ENCODE assay signal across 27 cellular contexts in genomic region chr13:22648325-22648758, GRCh38.
DNase-seq lines count a peak whose midpoint lies in the region; ATAC-seq and TF ChIP-seq lines count a peak whose summit lies in the region.
"Had no signal": no experiment of that assay in that cellular context is flagged by ENCODE, and none has a peak within 500 bp of the region (broad histone marks: within the 10 kb centered on the region; RNA-seq: fewer than 3 reads in every experiment).

No MANE protein-coding gene starts in this region.

- intact Hi-C loops in left lung (cut with DNase I), result no loop called here
- intact Hi-C loops in sciatic nerve (cut with DNase I), result no loop called here
- intact Hi-C loops in right cardiac atrium (cut with DNase I), result no loop called here

- no peaks in the 10 kb centered on the region for H3K36me3 ChIP-seq in left lung
- H3K36me3 ChIP-seq: BLaER1, SJSA1, spleen, WERI-Rb-1 had no signal

- H3K9me3 ChIP-seq in left lung (peaks cover 0 to 5% of the 10 kb centered on the region in 2 donors), right cardiac atrium (ENCODE audit: control insufficient read depth, low read length) (no peaks in the 10 kb centered on the region)
- H3K9me3 ChIP-seq: A549, BLaER1, body of pancreas, SJSA1 had no signal

- POLR2A ChIA-PET in RWPE1 (lab: Yijun Ruan, JAX; ENCODE audit: low non-redundant PET), result no interaction called here

- H3K4me1 ChIP-seq in left lung (no peaks in the 10 kb centered on the region), right cardiac atrium (ENCODE audit: control insufficient read depth, insufficient read depth, low read length) (no peaks in the 10 kb centered on the region)
- H3K4me1 ChIP-seq: A549, body of pancreas, parathyroid adenoma, SJSA1, spleen had no signal

- 47% methylated on average over 5 of the region's 5 CpGs for WGBS in right cardiac atrium

- H3K27ac ChIP-seq in left lung (no peak overlapping the region), right cardiac atrium (ENCODE audit: low read length) (no peak overlapping the region), RWPE1 (no peak overlapping the region)
- H3K27ac ChIP-seq: A549, BLaER1, body of pancreas, HL-60, parathyroid adenoma, SJSA1, spleen, WERI-Rb-1 had no signal

- H3K4me3 ChIP-seq in left lung (no peak overlapping the region), right cardiac atrium (ENCODE audit: low read length) (no peak overlapping the region)
- H3K4me3 ChIP-seq: A549, BLaER1, body of pancreas, lung, SJSA1, spleen had no signal

- ATAC-seq in left lung (peak; percentile 97), sciatic nerve (peak; percentile 84), right cardiac atrium (no peak)
- ATAC-seq: A549; body of pancreas; stimulated activated naive CD8-positive, alpha-beta T cell treated with anti-CD3 and anti-CD28 coated beads, Interleukin-15, amount 100 ng/mL, for 72 hours had no signal

- DNase-seq in ELF-1 (ENCODE audit: low read depth, low spot score), result peak; percentile 44
- DNase-seq in SW480 (ENCODE audit: low spot score), result peak; percentile 32
- peak; percentile 39 to 60 for DNase-seq in left lung
- no peak for DNase-seq in sciatic nerve (ENCODE audit: low spot score)
- no peak for DNase-seq in right cardiac atrium
- no peak for DNase-seq in cerebellum (ENCODE audit: low spot score)
- no peak for DNase-seq in SIG-M5 (lab: John Stamatoyannopoulos, UW)
- no peak for DNase-seq in RWPE1 (ENCODE audit: low spot score)
- DNase-seq: activated CD8-positive, alpha-beta memory T cell treated with anti-CD3 and anti-CD28 coated beads, Interleukin-2, amount 50 U/mL, for 4 hours; activated effector memory CD4-positive, alpha-beta T cell treated with Interleukin-2 at 50 U/mL for 16 hours; body of pancreas; EL; head of caudate nucleus; immature natural killer cell; naive B cell; NCI-H146; NCI-H774; spleen; stimulated activated CD4-positive, alpha-beta T cell treated with anti-CD3 and anti-CD28 coated beads, Interleukin-4, amount 100 ng/mL, for 4 hours; stimulated activated naive CD8-positive, alpha-beta T cell treated with anti-CD3 and anti-CD28 coated beads, Interleukin-15, amount 100 ng/mL, for 72 hours; WERI-Rb-1 had no signal

- H3K27me3 ChIP-seq in left lung, result no peaks in the 10 kb centered on the region
- no peaks in the 10 kb centered on the region for H3K27me3 ChIP-seq in right cardiac atrium (ENCODE audit: control insufficient read depth, insufficient read depth)
- H3K27me3 ChIP-seq: BLaER1, body of pancreas, SJSA1, spleen had no signal

- TF ChIP-seq CTCF in left lung (IDR thresholded peaks at IDR 0.05), result no peak
- TF ChIP-seq CTCF in RWPE1 (conservative IDR thresholded peaks at IDR 0.05; ENCODE audit: low read depth), result no peak

- CTCF ChIA-PET in RWPE1 (lab: Yijun Ruan, JAX), result interaction anchor here (0.6 kb wide), 1 partner anchor 1465 kb away, joined by 4 read pairs; no protein-coding TSS in a partner anchor

Comparison
In these comparisons a context has a peak if more than half of its experiments do, and no peak if none do; other contexts are left out.
1. DNase-seq: peak in ELF-1 (single experiment), SW480 (single experiment) and left lung (2 of 2); none in sciatic nerve (single experiment), right cardiac atrium (0 of 3), cerebellum (single experiment), SIG-M5 (single experiment) and RWPE1 (single experiment).
2. ATAC-seq: peak in left lung (single experiment) and sciatic nerve (single experiment); none in right cardiac atrium (0 of 2).